ENCODE assay signal across 10 cellular contexts in the genomic region with DNA sequence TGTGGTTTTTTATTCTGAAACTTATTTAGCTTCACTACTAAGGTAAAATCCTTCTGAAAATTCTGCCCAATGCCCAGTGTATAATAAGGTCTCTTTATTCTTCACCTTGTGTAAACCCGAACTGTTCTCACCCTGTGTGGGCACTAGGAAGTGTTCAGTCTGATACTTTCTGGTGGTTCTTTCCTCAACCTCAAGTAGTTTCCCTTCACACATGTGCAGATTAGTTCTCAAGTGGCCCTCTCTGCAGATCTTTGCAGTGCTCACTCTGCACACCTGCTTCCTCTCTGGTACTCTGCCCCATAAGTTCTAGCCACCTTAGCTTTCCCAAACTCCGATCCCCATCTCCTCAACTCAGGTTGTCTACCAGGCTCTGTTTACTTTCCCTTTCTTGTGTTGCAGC.
DNase-seq lines count a peak whose midpoint lies in the region; ATAC-seq lines count a peak whose summit lies in the region.
"Had no signal": no experiment of that assay in that cellular context is flagged by ENCODE, and none has a peak within 500 bp of the region (broad histone marks: within the 10 kb centered on the region; RNA-seq: fewer than 3 reads in every experiment).

No MANE protein-coding gene starts in this region.

- no peaks in the 10 kb centered on the region for H3K9me3 Mint-ChIP-seq in activated naive CD4-positive, alpha-beta T cell treated with anti-CD3 and anti-CD28 coated beads, Interleukin-2, amount 50 U/mL, for 72 hours
- no peaks in the 10 kb centered on the region for H3K9me3 Mint-ChIP-seq in stimulated activated naive CD8-positive, alpha-beta T cell treated with anti-CD3 and anti-CD28 coated beads, Interleukin-15, amount 100 ng/mL, for 72 hours

- peak in 1 of 2 donors; percentile 6 for DNase-seq in activated naive CD4-positive, alpha-beta T cell treated with anti-CD3 and anti-CD28 coated beads, Interleukin-2, amount 50 U/mL, for 72 hours (ENCODE audit: low spot score in 2 of 2)
- DNase-seq in activated naive CD4-positive, alpha-beta T cell treated with anti-CD3 and anti-CD28 coated beads, Interleukin-2, amount 50 U/mL, for 16 hours: no peak
- peak; percentile 9 to 25 for DNase-seq in stimulated activated naive CD8-positive, alpha-beta T cell treated with anti-CD3 and anti-CD28 coated beads, Interleukin-15, amount 100 ng/mL, for 72 hours
- no peak for DNase-seq in stimulated activated CD4-positive, alpha-beta T cell treated with anti-CD3 and anti-CD28 coated beads, Interleukin-4, amount 100 ng/mL, for 24 hours
- DNase-seq in GOT3 (lab: John Stamatoyannopoulos, UW) (no peak), OCI-M2 (lab: John Stamatoyannopoulos, UW; ENCODE audit: unreplicated experiment) (no peak)
- DNase-seq: NCI-H2171 treated with DMSO at 0.1 percent for 48 hours had no signal

- H3K4me1 Mint-ChIP-seq in stimulated activated naive CD8-positive, alpha-beta T cell treated with anti-CD3 and anti-CD28 coated beads, Interleukin-15, amount 100 ng/mL, for 72 hours: peaks cover 26% of the 10 kb centered on the region

- no peak overlapping the region for H3K4me3 Mint-ChIP-seq in stimulated activated naive CD8-positive, alpha-beta T cell treated with anti-CD3 and anti-CD28 coated beads, Interleukin-15, amount 100 ng/mL, for 72 hours

- no peaks in the 10 kb centered on the region for H3K36me3 Mint-ChIP-seq in activated naive CD4-positive, alpha-beta T cell treated with anti-CD3 and anti-CD28 coated beads, Interleukin-2, amount 50 U/mL, for 72 hours

- no peaks in the 10 kb centered on the region for H3K27me3 Mint-ChIP-seq in stimulated activated naive CD8-positive, alpha-beta T cell treated with anti-CD3 and anti-CD28 coated beads, Interleukin-15, amount 100 ng/mL, for 72 hours

- peak; percentile 78 to 79 for ATAC-seq in activated naive CD4-positive, alpha-beta T cell treated with anti-CD3 and anti-CD28 coated beads, Interleukin-2, amount 50 U/mL, for 72 hours
- ATAC-seq in HG02588 (IDR thresholded peaks at IDR 0.05; ENCODE audit: unreplicated experiment) (peak; percentile 98), HG03565 (IDR thresholded peaks at IDR 0.05; ENCODE audit: unreplicated experiment) (peak; percentile 75)
- peak; percentile 100 for ATAC-seq in stimulated activated naive CD8-positive, alpha-beta T cell treated with anti-CD3 and anti-CD28 coated beads, Interleukin-15, amount 100 ng/mL, for 72 hours
- ATAC-seq: HCT116 had no signal

- no peak overlapping the region for H3K27ac Mint-ChIP-seq in activated naive CD4-positive, alpha-beta T cell treated with anti-CD3 and anti-CD28 coated beads, Interleukin-2, amount 50 U/mL, for 72 hours
- H3K27ac Mint-ChIP-seq in stimulated activated naive CD8-positive, alpha-beta T cell treated with anti-CD3 and anti-CD28 coated beads, Interleukin-15, amount 100 ng/mL, for 72 hours: no peak overlapping the region

Comparison
In these comparisons a context has a peak if more than half of its experiments do, and no peak if none do; other contexts are left out.
1. DNase-seq: peak in stimulated activated naive CD8-positive, alpha-beta T cell treated with anti-CD3 and anti-CD28 coated beads, Interleukin-15, amount 100 ng/mL, for 72 hours (2 of 2); none in activated naive CD4-positive, alpha-beta T cell treated with anti-CD3 and anti-CD28 coated beads, Interleukin-2, amount 50 U/mL, for 16 hours (single experiment), stimulated activated CD4-positive, alpha-beta T cell treated with anti-CD3 and anti-CD28 coated beads, Interleukin-4, amount 100 ng/mL, for 24 hours (single experiment), GOT3 (single experiment) and OCI-M2 (single experiment).
2. Peak in every context shown above with its lines, with median percentiles within 50 percentile points of each other: ATAC-seq.